In genomic region chr2:219160186-219161017, GRCh38 we compare ENCODE assay signal across 1 cellular context.
TF ChIP-seq lines count a peak whose summit lies in the region.

NHEJ1 (minus strand) TSS chr2:219160815; CDS start chr2:219158362, 2,453 bp downstream.

TF ChIP-seq in HepG2, 621 proteins besides CTCF, POLR2A, EP300 and RAD21 (continued from another document and continues in another):
- TF ChIP-seq NBN (conservative IDR thresholded peaks at IDR 0.05) (no peak), ZNF33B (CRISPR knock-in tag; IDR thresholded peaks at IDR 0.05) (peak; percentile 96), IKZF1 (IDR thresholded peaks at IDR 0.05) (no peak), AHDC1 (CRISPR knock-in tag; IDR thresholded peaks at IDR 0.05; ENCODE audit: borderline replicate concordance) (no peak), GPN1 (CRISPR knock-in tag; IDR thresholded peaks at IDR 0.05; ENCODE audit: borderline replicate concordance) (peak; percentile 55; the same call in 1 of the 2 replicates), ZNF879 (CRISPR knock-in tag; IDR thresholded peaks at IDR 0.05) (peak; percentile 94), ZNF331 (CRISPR knock-in tag; IDR thresholded peaks at IDR 0.05) (peak; percentile 62; the same call in 1 of the 2 replicates), CREB3 (CRISPR knock-in tag; IDR thresholded peaks at IDR 0.05) (peak; percentile 93), ZNF660 (CRISPR knock-in tag; IDR thresholded peaks at IDR 0.05; ENCODE audit: borderline replicate concordance, low read depth) (no peak), ZNF589 (CRISPR knock-in tag; conservative IDR thresholded peaks at IDR 0.05) (peak; percentile 87; the same call in 1 of the 2 replicates), BRD4 (CRISPR knock-in tag; IDR thresholded peaks at IDR 0.05) (peak; percentile 87), HNRNPL (IDR thresholded peaks at IDR 0.05; ENCODE audit: low read depth, low read length) (0 out of 2 replicates have a peak, but pooled peaks have one; percentile 15), MTF1 (CRISPR knock-in tag; IDR thresholded peaks at IDR 0.05) (peak; percentile 73), NFIC (IDR thresholded peaks at IDR 0.05; ENCODE audit: low read length) (no peak), MEIS2 (CRISPR knock-in tag; IDR thresholded peaks at IDR 0.05) (peak; percentile 90), KAT7 (CRISPR knock-in tag; IDR thresholded peaks at IDR 0.05; ENCODE audit: borderline replicate concordance) (peak; percentile 92), TRIM22 (IDR thresholded peaks at IDR 0.05) (no peak), ZNF772 (CRISPR knock-in tag; IDR thresholded peaks at IDR 0.05) (peak; percentile 87), MAFF (IDR thresholded peaks at IDR 0.05; ENCODE audit: low read depth, low read length) (no peak), MXD3 (CRISPR knock-in tag; IDR thresholded peaks at IDR 0.05) (peak; percentile 94), MBD4 (IDR thresholded peaks at IDR 0.05; ENCODE audit: borderline replicate concordance, low read length) (no peak)
- TF ChIP-seq, protein P1, sequence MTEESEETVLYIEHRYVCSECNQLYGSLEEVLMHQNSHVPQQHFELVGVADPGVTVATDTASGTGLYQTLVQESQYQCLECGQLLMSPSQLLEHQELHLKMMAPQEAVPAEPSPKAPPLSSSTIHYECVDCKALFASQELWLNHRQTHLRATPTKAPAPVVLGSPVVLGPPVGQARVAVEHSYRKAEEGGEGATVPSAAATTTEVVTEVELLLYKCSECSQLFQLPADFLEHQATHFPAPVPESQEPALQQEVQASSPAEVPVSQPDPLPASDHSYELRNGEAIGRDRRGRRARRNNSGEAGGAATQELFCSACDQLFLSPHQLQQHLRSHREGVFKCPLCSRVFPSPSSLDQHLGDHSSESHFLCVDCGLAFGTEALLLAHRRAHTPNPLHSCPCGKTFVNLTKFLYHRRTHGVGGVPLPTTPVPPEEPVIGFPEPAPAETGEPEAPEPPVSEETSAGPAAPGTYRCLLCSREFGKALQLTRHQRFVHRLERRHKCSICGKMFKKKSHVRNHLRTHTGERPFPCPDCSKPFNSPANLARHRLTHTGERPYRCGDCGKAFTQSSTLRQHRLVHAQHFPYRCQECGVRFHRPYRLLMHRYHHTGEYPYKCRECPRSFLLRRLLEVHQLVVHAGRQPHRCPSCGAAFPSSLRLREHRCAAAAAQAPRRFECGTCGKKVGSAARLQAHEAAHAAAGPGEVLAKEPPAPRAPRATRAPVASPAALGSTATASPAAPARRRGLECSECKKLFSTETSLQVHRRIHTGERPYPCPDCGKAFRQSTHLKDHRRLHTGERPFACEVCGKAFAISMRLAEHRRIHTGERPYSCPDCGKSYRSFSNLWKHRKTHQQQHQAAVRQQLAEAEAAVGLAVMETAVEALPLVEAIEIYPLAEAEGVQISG (CRISPR knock-in tag; IDR thresholded peaks at IDR 0.05) = peak; percentile 85
- TF ChIP-seq, protein P2, sequence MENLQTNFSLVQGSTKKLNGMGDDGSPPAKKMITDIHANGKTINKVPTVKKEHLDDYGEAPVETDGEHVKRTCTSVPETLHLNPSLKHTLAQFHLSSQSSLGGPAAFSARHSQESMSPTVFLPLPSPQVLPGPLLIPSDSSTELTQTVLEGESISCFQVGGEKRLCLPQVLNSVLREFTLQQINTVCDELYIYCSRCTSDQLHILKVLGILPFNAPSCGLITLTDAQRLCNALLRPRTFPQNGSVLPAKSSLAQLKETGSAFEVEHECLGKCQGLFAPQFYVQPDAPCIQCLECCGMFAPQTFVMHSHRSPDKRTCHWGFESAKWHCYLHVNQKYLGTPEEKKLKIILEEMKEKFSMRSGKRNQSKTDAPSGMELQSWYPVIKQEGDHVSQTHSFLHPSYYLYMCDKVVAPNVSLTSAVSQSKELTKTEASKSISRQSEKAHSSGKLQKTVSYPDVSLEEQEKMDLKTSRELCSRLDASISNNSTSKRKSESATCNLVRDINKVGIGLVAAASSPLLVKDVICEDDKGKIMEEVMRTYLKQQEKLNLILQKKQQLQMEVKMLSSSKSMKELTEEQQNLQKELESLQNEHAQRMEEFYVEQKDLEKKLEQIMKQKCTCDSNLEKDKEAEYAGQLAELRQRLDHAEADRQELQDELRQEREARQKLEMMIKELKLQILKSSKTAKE (CRISPR knock-in tag; IDR thresholded peaks at IDR 0.05; ENCODE audit: borderline replicate concordance) = peak; percentile 17; the same call in 1 of the 2 replicates
- TF ChIP-seq, protein P3, sequence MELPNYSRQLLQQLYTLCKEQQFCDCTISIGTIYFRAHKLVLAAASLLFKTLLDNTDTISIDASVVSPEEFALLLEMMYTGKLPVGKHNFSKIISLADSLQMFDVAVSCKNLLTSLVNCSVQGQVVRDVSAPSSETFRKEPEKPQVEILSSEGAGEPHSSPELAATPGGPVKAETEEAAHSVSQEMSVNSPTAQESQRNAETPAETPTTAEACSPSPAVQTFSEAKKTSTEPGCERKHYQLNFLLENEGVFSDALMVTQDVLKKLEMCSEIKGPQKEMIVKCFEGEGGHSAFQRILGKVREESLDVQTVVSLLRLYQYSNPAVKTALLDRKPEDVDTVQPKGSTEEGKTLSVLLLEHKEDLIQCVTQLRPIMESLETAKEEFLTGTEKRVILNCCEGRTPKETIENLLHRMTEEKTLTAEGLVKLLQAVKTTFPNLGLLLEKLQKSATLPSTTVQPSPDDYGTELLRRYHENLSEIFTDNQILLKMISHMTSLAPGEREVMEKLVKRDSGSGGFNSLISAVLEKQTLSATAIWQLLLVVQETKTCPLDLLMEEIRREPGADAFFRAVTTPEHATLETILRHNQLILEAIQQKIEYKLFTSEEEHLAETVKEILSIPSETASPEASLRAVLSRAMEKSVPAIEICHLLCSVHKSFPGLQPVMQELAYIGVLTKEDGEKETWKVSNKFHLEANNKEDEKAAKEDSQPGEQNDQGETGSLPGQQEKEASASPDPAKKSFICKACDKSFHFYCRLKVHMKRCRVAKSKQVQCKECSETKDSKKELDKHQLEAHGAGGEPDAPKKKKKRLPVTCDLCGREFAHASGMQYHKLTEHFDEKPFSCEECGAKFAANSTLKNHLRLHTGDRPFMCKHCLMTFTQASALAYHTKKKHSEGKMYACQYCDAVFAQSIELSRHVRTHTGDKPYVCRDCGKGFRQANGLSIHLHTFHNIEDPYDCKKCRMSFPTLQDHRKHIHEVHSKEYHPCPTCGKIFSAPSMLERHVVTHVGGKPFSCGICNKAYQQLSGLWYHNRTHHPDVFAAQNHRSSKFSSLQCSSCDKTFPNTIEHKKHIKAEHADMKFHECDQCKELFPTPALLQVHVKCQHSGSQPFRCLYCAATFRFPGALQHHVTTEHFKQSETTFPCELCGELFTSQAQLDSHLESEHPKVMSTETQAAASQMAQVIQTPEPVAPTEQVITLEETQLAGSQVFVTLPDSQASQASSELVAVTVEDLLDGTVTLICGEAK (IDR thresholded peaks at IDR 0.05) = no peak
- TF ChIP-seq, protein P3 (CRISPR knock-in tag; IDR thresholded peaks at IDR 0.05) = peak; percentile 56
- TF ChIP-seq, protein P4, sequence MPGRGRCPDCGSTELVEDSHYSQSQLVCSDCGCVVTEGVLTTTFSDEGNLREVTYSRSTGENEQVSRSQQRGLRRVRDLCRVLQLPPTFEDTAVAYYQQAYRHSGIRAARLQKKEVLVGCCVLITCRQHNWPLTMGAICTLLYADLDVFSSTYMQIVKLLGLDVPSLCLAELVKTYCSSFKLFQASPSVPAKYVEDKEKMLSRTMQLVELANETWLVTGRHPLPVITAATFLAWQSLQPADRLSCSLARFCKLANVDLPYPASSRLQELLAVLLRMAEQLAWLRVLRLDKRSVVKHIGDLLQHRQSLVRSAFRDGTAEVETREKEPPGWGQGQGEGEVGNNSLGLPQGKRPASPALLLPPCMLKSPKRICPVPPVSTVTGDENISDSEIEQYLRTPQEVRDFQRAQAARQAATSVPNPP (CRISPR knock-in tag; IDR thresholded peaks at IDR 0.05) = peak; percentile 82; the same call in 1 of the 2 replicates
- TF ChIP-seq, protein P5, sequence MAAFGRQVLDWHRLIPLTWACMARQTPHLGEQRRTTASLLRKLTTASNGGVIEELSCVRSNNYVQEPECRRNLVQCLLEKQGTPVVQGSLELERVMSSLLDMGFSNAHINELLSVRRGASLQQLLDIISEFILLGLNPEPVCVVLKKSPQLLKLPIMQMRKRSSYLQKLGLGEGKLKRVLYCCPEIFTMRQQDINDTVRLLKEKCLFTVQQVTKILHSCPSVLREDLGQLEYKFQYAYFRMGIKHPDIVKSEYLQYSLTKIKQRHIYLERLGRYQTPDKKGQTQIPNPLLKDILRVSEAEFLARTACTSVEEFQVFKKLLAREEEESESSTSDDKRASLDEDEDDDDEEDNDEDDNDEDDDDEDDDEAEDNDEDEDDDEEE (CRISPR knock-in tag; IDR thresholded peaks at IDR 0.05) = peak; percentile 95
